ENCODE assay signal across 8 cellular contexts in genomic region chrX:11341274-11342256, GRCh38. TPM values are rescaled to one million over a fixed set of nuclear protein-coding genes. Genes with fewer than 3 reads are reported as not detected.
DNase-seq lines count a peak whose midpoint lies in the region; ATAC-seq and TF ChIP-seq lines count a peak whose summit lies in the region.

No MANE protein-coding gene starts in this region.

- intact Hi-C loops in ascending aorta (cut with DNase I): no loop called here

- peak overlapping the region in 1 of 2 donors; percentile 50 for H3K27ac ChIP-seq in ascending aorta

- peaks cover 0 to 9% of the 10 kb centered on the region in 2 donors for H3K4me1 ChIP-seq in ascending aorta

- TF ChIP-seq CTCF in ascending aorta (IDR thresholded peaks at IDR 0.05): no peak

- no peak overlapping the region for H3K4me3 ChIP-seq in ascending aorta

- DNase-seq in CMK (ENCODE audit: low read depth) (peak; percentile 34), ascending aorta (ENCODE audit: low spot score in 2 of 2) (peak; percentile 8 to 83), left lobe of liver (ENCODE audit: low spot score) (peak; percentile 66), NCI-H524 treated with DMSO at 0.1 percent for 48 hours (lab: John Stamatoyannopoulos, UW) (no peak), NCI-H2227 (lab: John Stamatoyannopoulos, UW; ENCODE audit: unreplicated experiment) (no peak)

- no peaks in the 10 kb centered on the region for H3K9me3 ChIP-seq in ascending aorta

- H3K36me3 ChIP-seq in ascending aorta: no peaks in the 10 kb centered on the region

- ATAC-seq in GM19467 (IDR thresholded peaks at IDR 0.05; ENCODE audit: unreplicated experiment) (peak; percentile 71), HG03558 (IDR thresholded peaks at IDR 0.05; ENCODE audit: extremely low read depth, unreplicated experiment) (peak; percentile 53), left lobe of liver (peak; percentile 85), GM19023 (IDR thresholded peaks at IDR 0.05; ENCODE audit: unreplicated experiment) (no peak)

- H3K27me3 ChIP-seq in ascending aorta: no peaks in the 10 kb centered on the region

RNA-seq across cellular contexts. Expression of gene AMELX, which starts 48.4 kb away (rescaled TPM):
- not detected for total RNA-seq in ascending aorta
- not detected for total RNA-seq in left lobe of liver

Comparison
In these comparisons a context has a peak if more than half of its experiments do, and no peak if none do; other contexts are left out.
1. DNase-seq: peak in CMK (single experiment), ascending aorta (2 of 2) and left lobe of liver (single experiment); none in NCI-H524 treated with DMSO at 0.1 percent for 48 hours (single experiment) and NCI-H2227 (single experiment).